Comparison of ENCODE assay signal across 16 cellular contexts in the genomic region with DNA sequence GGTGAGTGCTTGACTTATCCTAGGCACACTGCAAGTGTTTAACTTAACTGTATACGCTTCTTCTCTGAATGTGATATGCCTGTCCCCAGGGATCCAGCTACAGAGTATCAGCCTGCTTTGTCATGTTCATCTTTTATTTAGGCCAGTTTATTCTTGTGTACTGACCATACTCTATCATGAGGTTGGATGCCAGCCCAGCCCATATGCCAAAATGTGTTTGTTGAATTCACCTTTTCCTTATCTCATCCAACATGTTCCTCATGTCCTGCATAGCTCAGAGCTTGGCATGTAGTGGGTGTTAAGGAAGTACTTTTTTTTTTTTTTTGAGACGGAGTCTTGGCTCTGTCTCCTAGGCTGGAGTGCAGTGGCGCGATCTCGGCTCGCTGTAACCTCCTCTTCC.
DNase-seq lines count a peak whose midpoint lies in the region; ATAC-seq and TF ChIP-seq lines count a peak whose summit lies in the region.
"Had no signal": no experiment of that assay in that cellular context is flagged by ENCODE, and none has a peak within 500 bp of the region (broad histone marks: within the 10 kb centered on the region; RNA-seq: fewer than 3 reads in every experiment).

No MANE protein-coding gene starts in this region.

- TF ChIP-seq CTCF in heart right ventricle (IDR thresholded peaks at IDR 0.05) = no peak

- H3K4me1 ChIP-seq in heart right ventricle = peaks cover 0 to 44% (median 7%) of the 10 kb centered on the region in 9 donors

- peak in 7 of 8 donors; percentile 13 to 47 (median 28) for ATAC-seq in heart right ventricle
- peak; percentile 57 for ATAC-seq in left ventricle myocardium superior

- intact Hi-C loops in heart right ventricle (cut with DNase I) (no loop called here), cardiac septum (cut with DNase I) (no loop called here), left ventricle myocardium superior (cut with micrococcal nuclease) (no loop called here)

- no peaks in the 10 kb centered on the region for H3K27me3 ChIP-seq in heart right ventricle
- H3K27me3 ChIP-seq: BE2C had no signal

- 59 to 69% methylated on average over 6 of the region's 6 CpGs for WGBS in heart right ventricle, 2 donors

- H3K4me3 ChIP-seq in heart right ventricle = no peak overlapping the region

- H3K27ac ChIP-seq in heart right ventricle = peak overlapping the region in 3 of 10 donors; percentile 2 to 44 (median 23)
- H3K27ac ChIP-seq: C4-2B had no signal

- H3K9me3 ChIP-seq in heart right ventricle = no peaks in the 10 kb centered on the region
- H3K9me3 ChIP-seq: BE2C had no signal

- no peaks in the 10 kb centered on the region for H3K36me3 ChIP-seq in heart right ventricle
- H3K36me3 ChIP-seq: BE2C had no signal

- peak; percentile 20 for DNase-seq in NCI-H345 (lab: John Stamatoyannopoulos, UW)
- DNase-seq in NCI-H345 treated with DMSO at 0.1 percent for 48 hours (lab: John Stamatoyannopoulos, UW; ENCODE audit: unreplicated experiment) = no peak
- peak in 1 of 2 donors; percentile 14 for DNase-seq in heart right ventricle
- no peak for DNase-seq in cardiac septum (ENCODE audit: low spot score)
- DNase-seq in left ventricle myocardium superior = no peak
- no peak for DNase-seq in AG08396 (ENCODE audit: low spot score)
- no peak for DNase-seq in SK-N-DZ (ENCODE audit: low spot score)
- DNase-seq: BE2C; CD4-positive, alpha-beta memory T cell; DMS153; DMS79 treated with DMSO at 0.1 percent for 48 hours; EL; GDM1; HCEC 1CT; HFFc6 had no signal
